Comparison of ENCODE assay signal across 31 cellular contexts in genomic region chr14:29493849-29494248, GRCh38.
DNase-seq lines count a peak whose midpoint lies in the region; ATAC-seq, FAIRE-seq and TF ChIP-seq lines count a peak whose summit lies in the region.
"Had no signal": no experiment of that assay in that cellular context is flagged by ENCODE, and none has a peak within 500 bp of the region (broad histone marks: within the 10 kb centered on the region; RNA-seq: fewer than 3 reads in every experiment).

No MANE protein-coding gene starts in this region.

- in situ Hi-C loops in HepG2 (cut with HindIII; ENCODE audit: extremely low pct_ligation_motif_present, low pct_unique_long_range_greater_than_20kb), result no loop called here

- no peak for TF ChIP-seq POLR2A in HepG2 (IDR thresholded peaks at IDR 0.05; ENCODE audit: insufficient read depth in 1 of 2, low read depth in 2 of 2, low read length in 2 of 2)
- no peak for TF ChIP-seq POLR2A in right lobe of liver (IDR thresholded peaks at IDR 0.05)

- H3K27me3 ChIP-seq in HepG2 (ENCODE audit: control insufficient read depth in 1 of 2, insufficient read depth in 2 of 2, low read length in 2 of 2) (no peaks in the 10 kb centered on the region), right lobe of liver (no peaks in the 10 kb centered on the region), osteoblast (ENCODE audit: insufficient read depth, low read length) (no peaks in the 10 kb centered on the region)
- H3K27me3 ChIP-seq: BE2C; BLaER1; BLaER1 treated with 17β-estradiol and CSF1 and Interleukin-3, amounts not matched to agents 10 nM and 100 nM had no signal

- intact Hi-C loops in HepG2 (cut with micrococcal nuclease; ENCODE audit: unreplicated experiment), result no loop called here
- intact Hi-C loops in right lobe of liver (cut with DNase I), result no loop called here

- no peak overlapping the region for H3K4me3 ChIP-seq in HepG2 (replicated peaks in 1 of 3; ENCODE audit: insufficient read depth in 1 of 3, low read depth in 2 of 3, low read length in 3 of 3)
- no peak overlapping the region for H3K4me3 ChIP-seq in right lobe of liver
- H3K4me3 ChIP-seq in osteoblast (ENCODE audit: insufficient read depth, low read length), result no peak overlapping the region
- H3K4me3 ChIP-seq: A549; BLaER1; BLaER1 treated with 17β-estradiol and CSF1 and Interleukin-3, amounts not matched to agents 10 nM and 100 nM had no signal

- H3K9me3 ChIP-seq in HepG2 (ENCODE audit: low read length) (peaks cover 84% of the 10 kb centered on the region), right lobe of liver (no peaks in the 10 kb centered on the region), osteoblast (ENCODE audit: low read depth, low read length) (no peaks in the 10 kb centered on the region)
- H3K9me3 ChIP-seq: A549, BE2C, Caco-2 had no signal

- FAIRE-seq in HepG2 (lab: Jason Lieb, UNC), result no peak
- FAIRE-seq: A204.1, A549, D721Med had no signal

- POLR2A ChIA-PET in HepG2 (lab: Yijun Ruan, JAX), result no interaction called here

- H3K4me2 ChIP-seq in HepG2 (ENCODE audit: low read depth, low read length) (no peak overlapping the region), osteoblast (ENCODE audit: insufficient read depth, low read length) (no peak overlapping the region)
- H3K4me2 ChIP-seq: A549; BLaER1; BLaER1 treated with 17β-estradiol and CSF1 and Interleukin-3, amounts not matched to agents 10 nM and 100 nM had no signal

- no peak overlapping the region for H3K9ac ChIP-seq in HepG2 (ENCODE audit: insufficient read depth, low read depth, low read length)
- H3K9ac ChIP-seq: BLaER1; BLaER1 treated with 17β-estradiol and CSF1 and Interleukin-3, amounts not matched to agents 10 nM and 100 nM had no signal

- ATAC-seq in HepG2 (no peak), right lobe of liver (no peak), GM19463 (IDR thresholded peaks at IDR 0.05; ENCODE audit: unreplicated experiment) (no peak)
- ATAC-seq: A549; CD8-positive, alpha-beta T cell had no signal

- CTCF ChIA-PET in HepG2 (lab: Yijun Ruan, JAX; ENCODE audit: low intra/inter-chr PET ratio, low total read pairs), result no interaction called here

- TF ChIP-seq EP300 in HepG2 (IDR thresholded peaks at IDR 0.05; ENCODE audit: low read depth in 2 of 2, low read length in 2 of 2), result no peak
- no peak for TF ChIP-seq EP300 in HepG2 (CRISPR knock-in tag; IDR thresholded peaks at IDR 0.05; ENCODE audit: borderline replicate concordance)

- H3K79me2 ChIP-seq in HepG2 (ENCODE audit: insufficient read depth, low read length), result no peaks in the 10 kb centered on the region
- H3K79me2 ChIP-seq in osteoblast (ENCODE audit: insufficient read depth, low read length), result no peaks in the 10 kb centered on the region

- TF ChIP-seq CTCF in HepG2 (CRISPR knock-in tag; IDR thresholded peaks at IDR 0.05) (no peak), right lobe of liver (IDR thresholded peaks at IDR 0.05) (no peak), osteoblast (IDR thresholded peaks at IDR 0.05; ENCODE audit: extremely low read depth, low read depth, low read length) (no peak)

- no peak for TF ChIP-seq RAD21 in HepG2 (CRISPR knock-in tag; IDR thresholded peaks at IDR 0.05)

- no peak for DNase-seq in HepG2 (ENCODE audit: low spot score)
- DNase-seq in right lobe of liver, result no peak
- peak; percentile 58 for DNase-seq in osteoblast (ENCODE audit: insufficient read length, low spot score, missing footprints)
- DNase-seq: 8988T; ACHN; AML-193; BE2C; C1 segment of cervical spinal cord; Caco-2; Calu3; CD4-positive, alpha-beta memory T cell; CD4-positive, alpha-beta T cell; CD4-positive, CD25-positive, alpha-beta regulatory T cell; CD8-positive, alpha-beta memory T cell; CD8-positive, alpha-beta T cell; COR-L47; DMS 273 treated with DMSO at 0.1 percent for 48 hours; DMS153; DMS53; DMS79; DMS79 treated with DMSO at 0.1 percent for 48 hours; DND-41; EL had no signal

- BruUV-seq in HepG2 (replicated peaks; lab: Mats Ljungman, UMichigan), result no TSS peak

- H3K27ac ChIP-seq in HepG2 (ENCODE audit: extremely low read length, insufficient read depth, low read length), result no peak overlapping the region
- H3K27ac ChIP-seq in right lobe of liver, result no peak overlapping the region
- H3K27ac ChIP-seq in osteoblast (ENCODE audit: low read depth, low read length), result no peak overlapping the region
- H3K27ac ChIP-seq: 22Rv1; A549; BLaER1; BLaER1 treated with 17β-estradiol and CSF1 and Interleukin-3, amounts not matched to agents 10 nM and 100 nM; C4-2B had no signal

- WGBS in HepG2 (ENCODE audit: low lambda C conversion rate), result 17% methylated on average over 4 of the region's 4 CpGs
- 31% methylated on average over 4 of the region's 4 CpGs for WGBS in right lobe of liver (ENCODE audit: insufficient coverage, low coverage, low lambda C conversion rate, missing lambda C conversion rate)

- no peaks in the 10 kb centered on the region for H3K36me3 ChIP-seq in HepG2 (replicated peaks in 1 of 2; ENCODE audit: control insufficient read depth in 1 of 2, insufficient read depth in 2 of 2, low read length in 2 of 2)
- no peaks in the 10 kb centered on the region for H3K36me3 ChIP-seq in right lobe of liver
- H3K36me3 ChIP-seq in osteoblast (ENCODE audit: insufficient read depth, low read length), result no peaks in the 10 kb centered on the region
- H3K36me3 ChIP-seq: BE2C; BLaER1; BLaER1 treated with 17β-estradiol and CSF1 and Interleukin-3, amounts not matched to agents 10 nM and 100 nM had no signal

- H2AFZ ChIP-seq in HepG2 (ENCODE audit: low read length), result no peak overlapping the region
- no peak overlapping the region for H2AFZ ChIP-seq in osteoblast (ENCODE audit: low read length)

- H4K20me1 ChIP-seq in HepG2 (ENCODE audit: insufficient read depth, low read length) (no peaks in the 10 kb centered on the region), osteoblast (ENCODE audit: insufficient read depth, low read length) (no peaks in the 10 kb centered on the region)
- H4K20me1 ChIP-seq: BLaER1; BLaER1 treated with 17β-estradiol and CSF1 and Interleukin-3, amounts not matched to agents 10 nM and 100 nM had no signal

- H3K4me1 ChIP-seq in HepG2 (ENCODE audit: insufficient read depth, low read length) (no peaks in the 10 kb centered on the region), right lobe of liver (no peaks in the 10 kb centered on the region), osteoblast (ENCODE audit: insufficient read depth, low read length) (no peaks in the 10 kb centered on the region)
- H3K4me1 ChIP-seq: A549; BE2C; BLaER1; BLaER1 treated with 17β-estradiol and CSF1 and Interleukin-3, amounts not matched to agents 10 nM and 100 nM; Caco-2 had no signal

TF ChIP-seq in HepG2, 621 proteins besides CTCF, POLR2A, EP300 and RAD21:
- TF ChIP-seq TMF1 (CRISPR knock-in tag; IDR thresholded peaks at IDR 0.05; ENCODE audit: low read depth), result no peak
- TF ChIP-seq, protein P1, sequence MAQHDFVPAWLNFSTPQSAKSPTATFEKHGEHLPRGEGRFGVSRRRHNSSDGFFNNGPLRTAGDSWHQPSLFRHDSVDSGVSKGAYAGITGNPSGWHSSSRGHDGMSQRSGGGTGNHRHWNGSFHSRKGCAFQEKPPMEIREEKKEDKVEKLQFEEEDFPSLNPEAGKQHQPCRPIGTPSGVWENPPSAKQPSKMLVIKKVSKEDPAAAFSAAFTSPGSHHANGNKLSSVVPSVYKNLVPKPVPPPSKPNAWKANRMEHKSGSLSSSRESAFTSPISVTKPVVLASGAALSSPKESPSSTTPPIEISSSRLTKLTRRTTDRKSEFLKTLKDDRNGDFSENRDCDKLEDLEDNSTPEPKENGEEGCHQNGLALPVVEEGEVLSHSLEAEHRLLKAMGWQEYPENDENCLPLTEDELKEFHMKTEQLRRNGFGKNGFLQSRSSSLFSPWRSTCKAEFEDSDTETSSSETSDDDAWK (CRISPR knock-in tag; IDR thresholded peaks at IDR 0.05), result no peak
- TF ChIP-seq HNF4A (CRISPR knock-in tag; IDR thresholded peaks at IDR 0.05), result no peak
- TF ChIP-seq SNAPC2 (CRISPR knock-in tag; IDR thresholded peaks at IDR 0.05), result no peak
- peak; percentile 50; the same call in 1 of the 2 replicates for TF ChIP-seq CREB1 (IDR thresholded peaks at IDR 0.05)
- no peak for TF ChIP-seq CREB1 (CRISPR knock-in tag; IDR thresholded peaks at IDR 0.05)
- TF ChIP-seq RARA (CRISPR knock-in tag; IDR thresholded peaks at IDR 0.05), result no peak
TF ChIP-seq in HepG2: peak in this region for 1.
